Comparison of ENCODE assay signal across 18 cellular contexts in genomic region chr2:73020306-73020656, GRCh38.
"Had no signal": no experiment of that assay in that cellular context is flagged by ENCODE, and none has a peak within 500 bp of the region (broad histone marks: within the 10 kb centered on the region; RNA-seq: fewer than 3 reads in every experiment).

No MANE protein-coding gene starts in this region.

- H3K4me1 ChIP-seq: gastrocnemius medialis, heart left ventricle, suprapubic skin had no signal

- H3K27me3 ChIP-seq: gastrocnemius medialis, heart left ventricle, suprapubic skin had no signal

- H3K27me3 Mint-ChIP-seq: activated B cell treated with CpG ODN at 0.5 μM for 24 hours; activated CD8-positive, alpha-beta T cell treated with anti-CD3 and anti-CD28 coated beads for 36 hours; activated naive CD8-positive, alpha-beta T cell treated with anti-CD3 and anti-CD28 coated beads, Interleukin-2, amount 10 ng/mL, durations not matched to agents 7 days and 5 days; progenitor cell of endocrine pancreas; stimulated activated naive CD8-positive, alpha-beta T cell treated with anti-CD3 and anti-CD28 coated beads, Interleukin-15, Interleukin-2, amounts not matched to agents 100 ng/mL and 50 ng/mL, for 24 hours had no signal

- H3K27ac ChIP-seq: gastrocnemius medialis, heart left ventricle, suprapubic skin had no signal

- DNase-seq: activated B cell treated with CpG ODN at 0.5 μM for 24 hours; activated CD4-positive, alpha-beta T cell treated with anti-CD3 and anti-CD28 coated beads for 48 hours; activated CD8-positive, alpha-beta memory T cell treated with anti-CD3 and anti-CD28 coated beads, Interleukin-2, amount 50 U/mL, for 4 hours; activated CD8-positive, alpha-beta T cell treated with anti-CD3 and anti-CD28 coated beads for 36 hours; activated naive CD4-positive, alpha-beta T cell; activated naive CD8-positive, alpha-beta T cell treated with anti-CD3 and anti-CD28 coated beads, Interleukin-2, amount 10 ng/mL, durations not matched to agents 7 days and 5 days; activated T-cell treated with anti-CD3 and anti-CD28 coated beads, Interleukin-2, amount 50 U/mL, for 72 hours; endodermal cell; erythroblast; gastrocnemius medialis; natural killer cell; T-helper 2 cell had no signal

- H3K4me3 ChIP-seq: gastrocnemius medialis, heart left ventricle, smooth muscle cell, suprapubic skin had no signal

- H3K36me3 Mint-ChIP-seq: activated naive CD8-positive, alpha-beta T cell treated with anti-CD3 and anti-CD28 coated beads, Interleukin-2, amount 10 ng/mL, durations not matched to agents 7 days and 5 days; natural killer cell had no signal

- H3K27ac Mint-ChIP-seq: activated B cell treated with CpG ODN at 0.5 μM for 24 hours; activated CD8-positive, alpha-beta T cell treated with anti-CD3 and anti-CD28 coated beads for 36 hours; activated naive CD8-positive, alpha-beta T cell treated with anti-CD3 and anti-CD28 coated beads, Interleukin-2, amount 10 ng/mL, durations not matched to agents 7 days and 5 days; activated T-cell treated with anti-CD3 and anti-CD28 coated beads, Interleukin-2, amount 50 U/mL, for 72 hours; endodermal cell; natural killer cell; stimulated activated naive CD8-positive, alpha-beta T cell treated with anti-CD3 and anti-CD28 coated beads, Interleukin-15, Interleukin-2, amounts not matched to agents 100 ng/mL and 50 ng/mL, for 24 hours had no signal

- H3K9me3 Mint-ChIP-seq: activated B cell treated with CpG ODN at 0.5 μM for 24 hours; activated CD8-positive, alpha-beta T cell treated with anti-CD3 and anti-CD28 coated beads for 36 hours; activated naive CD8-positive, alpha-beta T cell treated with anti-CD3 and anti-CD28 coated beads, Interleukin-2, amount 10 ng/mL, durations not matched to agents 7 days and 5 days; activated T-cell treated with anti-CD3 and anti-CD28 coated beads, Interleukin-2, amount 50 U/mL, for 72 hours; endodermal cell; natural killer cell; stimulated activated naive CD8-positive, alpha-beta T cell treated with anti-CD3 and anti-CD28 coated beads, Interleukin-15, Interleukin-2, amounts not matched to agents 100 ng/mL and 50 ng/mL, for 24 hours had no signal

- H3K4me1 Mint-ChIP-seq: activated B cell treated with CpG ODN at 0.5 μM for 24 hours; activated naive CD8-positive, alpha-beta T cell treated with anti-CD3 and anti-CD28 coated beads, Interleukin-2, amount 10 ng/mL, durations not matched to agents 7 days and 5 days; endodermal cell; natural killer cell had no signal

- H3K4me3 Mint-ChIP-seq: activated B cell treated with CpG ODN at 0.5 μM for 24 hours; activated CD8-positive, alpha-beta T cell treated with anti-CD3 and anti-CD28 coated beads for 36 hours; activated naive CD8-positive, alpha-beta T cell treated with anti-CD3 and anti-CD28 coated beads, Interleukin-2, amount 10 ng/mL, durations not matched to agents 7 days and 5 days; activated T-cell treated with anti-CD3 and anti-CD28 coated beads, Interleukin-2, amount 50 U/mL, for 72 hours; endodermal cell; natural killer cell; stimulated activated naive CD8-positive, alpha-beta T cell treated with anti-CD3 and anti-CD28 coated beads, Interleukin-15, Interleukin-2, amounts not matched to agents 100 ng/mL and 50 ng/mL, for 24 hours had no signal

- H3K9me3 ChIP-seq: gastrocnemius medialis, heart left ventricle, suprapubic skin had no signal

- H3K4me2 ChIP-seq: smooth muscle cell had no signal

- ATAC-seq: activated CD8-positive, alpha-beta T cell treated with anti-CD3 and anti-CD28 coated beads for 36 hours; activated T-cell treated with anti-CD3 and anti-CD28 coated beads, Interleukin-2, amount 50 U/mL, for 72 hours; gastrocnemius medialis; heart left ventricle; natural killer cell; right cardiac atrium had no signal
